Comparison of ENCODE assay signal across 8 cellular contexts in the genomic region with DNA sequence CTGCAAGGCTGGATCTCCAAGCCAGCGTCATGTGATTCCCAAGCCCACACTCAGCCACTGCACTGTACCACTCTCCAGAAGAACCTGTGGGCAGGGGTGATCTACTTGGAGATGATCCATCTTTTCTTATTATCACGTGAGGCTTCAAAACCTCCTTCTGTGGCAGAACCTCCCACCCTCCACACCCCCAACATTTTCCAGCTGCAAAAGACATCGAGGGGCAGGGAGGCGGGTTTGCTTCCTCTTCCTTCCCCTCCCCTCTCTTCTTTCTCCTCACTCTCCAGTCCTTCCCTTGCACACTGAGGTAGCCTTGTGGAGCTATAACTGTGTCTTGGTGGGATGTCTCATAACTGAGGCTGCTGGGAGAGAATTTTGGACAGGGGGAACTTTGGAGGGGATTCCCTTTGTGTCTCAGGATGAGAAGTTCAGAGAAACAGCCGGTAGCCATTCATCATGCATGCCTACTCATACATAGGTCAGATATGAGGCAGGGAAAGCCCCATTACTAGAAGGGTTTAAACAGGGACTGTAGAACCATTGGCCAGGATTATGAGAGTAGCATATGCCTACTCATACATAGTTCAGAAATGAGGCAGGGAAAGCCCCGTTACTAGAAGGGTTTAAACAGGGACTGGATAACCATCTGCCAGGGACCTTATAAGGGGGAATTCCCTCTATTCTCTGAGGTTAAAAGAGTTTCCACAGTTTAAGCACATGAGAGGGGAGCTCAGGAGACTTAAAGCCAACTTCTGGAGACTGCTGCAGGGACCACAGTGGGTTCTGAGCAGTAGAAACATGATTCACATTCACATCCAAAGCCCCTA.
A peak's percentile ranks its signal among the peaks of the same experiment; 100 is the strongest.
DNase-seq lines count a peak whose midpoint lies in the region; ATAC-seq lines count a peak whose summit lies in the region.

No MANE protein-coding gene starts in this region.

- no peaks in the 10 kb centered on the region for H3K4me1 Mint-ChIP-seq in stimulated activated effector memory CD8-positive, alpha-beta T cell treated with anti-CD3 and anti-CD28 coated beads, Interleukin-12 subunit alpha, Interleukin-12 subunit beta, amount 100 ng/mL, for 72 hours

- DNase-seq in activated T-cell treated with anti-CD3 and anti-CD28 coated beads for 48 hours (ENCODE audit: low read depth) (peak; percentile 5), activated T-cell treated with anti-CD3 and anti-CD28 coated beads for 4 hours (no peak), NCI-H524 (lab: John Stamatoyannopoulos, UW) (peak; percentile 51 to 89), inferior parietal cortex (ENCODE audit: extremely low spot score) (no peak), pons (ENCODE audit: low spot score) (no peak), HuH-7.5 (ENCODE audit: low spot score) (no peak)
- peak in 1 of 2 donors; percentile 59 for DNase-seq in stimulated activated effector memory CD8-positive, alpha-beta T cell treated with anti-CD3 and anti-CD28 coated beads, Interleukin-12 subunit alpha, Interleukin-12 subunit beta, amount 100 ng/mL, for 72 hours (ENCODE audit: low spot score in 2 of 2)

- no peak overlapping the region for H3K4me3 Mint-ChIP-seq in stimulated activated effector memory CD8-positive, alpha-beta T cell treated with anti-CD3 and anti-CD28 coated beads, Interleukin-12 subunit alpha, Interleukin-12 subunit beta, amount 100 ng/mL, for 72 hours

- peaks cover 7% of the 10 kb centered on the region for H3K9me3 Mint-ChIP-seq in stimulated activated effector memory CD8-positive, alpha-beta T cell treated with anti-CD3 and anti-CD28 coated beads, Interleukin-12 subunit alpha, Interleukin-12 subunit beta, amount 100 ng/mL, for 72 hours

- peak; percentile 82 for ATAC-seq in HG02642 (IDR thresholded peaks at IDR 0.05; ENCODE audit: poor library complexity, unreplicated experiment)
- peak; percentile 97 for ATAC-seq in stimulated activated effector memory CD8-positive, alpha-beta T cell treated with anti-CD3 and anti-CD28 coated beads, Interleukin-12 subunit alpha, Interleukin-12 subunit beta, amount 100 ng/mL, for 72 hours

- no peaks in the 10 kb centered on the region for H3K36me3 Mint-ChIP-seq in stimulated activated effector memory CD8-positive, alpha-beta T cell treated with anti-CD3 and anti-CD28 coated beads, Interleukin-12 subunit alpha, Interleukin-12 subunit beta, amount 100 ng/mL, for 72 hours

- H3K27ac Mint-ChIP-seq in stimulated activated effector memory CD8-positive, alpha-beta T cell treated with anti-CD3 and anti-CD28 coated beads, Interleukin-12 subunit alpha, Interleukin-12 subunit beta, amount 100 ng/mL, for 72 hours = peak overlapping the region; percentile 52

Comparison
In these comparisons a context has a peak if more than half of its experiments do, and no peak if none do; other contexts are left out.
1. DNase-seq: peak in activated T-cell treated with anti-CD3 and anti-CD28 coated beads for 48 hours (single experiment) and NCI-H524 (2 of 2); none in activated T-cell treated with anti-CD3 and anti-CD28 coated beads for 4 hours (single experiment), inferior parietal cortex (single experiment), pons (single experiment) and HuH-7.5 (single experiment).